Comparison of ENCODE assay signal across 18 cellular contexts in the genomic region with DNA sequence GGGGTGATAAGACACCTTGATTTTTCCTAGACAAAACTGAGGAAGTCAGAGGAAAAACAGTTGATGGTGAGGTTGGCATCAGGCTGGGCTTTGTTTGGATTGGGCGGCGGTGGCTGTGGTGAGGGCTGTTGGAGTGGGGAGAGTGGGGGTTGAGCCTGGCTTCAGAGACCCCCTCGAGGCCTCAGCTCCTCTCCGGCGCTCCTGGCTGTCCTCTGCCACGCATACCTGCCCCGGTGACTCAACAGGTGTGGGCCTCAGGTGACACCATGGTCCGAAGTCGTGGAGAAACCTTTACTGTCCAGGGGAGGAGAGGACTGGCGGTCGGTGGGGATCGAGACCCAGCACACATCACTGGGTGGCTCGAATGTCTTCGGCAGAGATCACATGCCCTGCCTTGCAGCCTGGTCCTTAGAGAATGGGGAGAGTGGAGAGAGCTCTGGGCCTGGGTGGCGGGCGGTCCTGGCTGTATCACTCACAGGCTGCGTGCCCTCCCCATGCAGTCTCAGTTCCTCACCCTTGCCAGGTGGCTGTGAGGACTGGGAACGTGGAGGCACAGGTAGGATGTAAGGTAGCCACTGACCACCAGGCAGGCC. TPM values are rescaled to one million over a fixed set of nuclear protein-coding genes. Genes with fewer than 3 reads are reported as not detected.
A peak's percentile ranks its signal among the peaks of the same experiment; 100 is the strongest.
DNase-seq lines count a peak whose midpoint lies in the region; ATAC-seq and TF ChIP-seq lines count a peak whose summit lies in the region.
"Had no signal": no experiment of that assay in that cellular context is flagged by ENCODE, and none has a peak within 500 bp of the region (broad histone marks: within the 10 kb centered on the region; RNA-seq: fewer than 3 reads in every experiment).

No MANE protein-coding gene starts in this region.

- ATAC-seq in central memory CD8-positive, alpha-beta T cell (replicated peaks; ENCODE audit: extremely low read depth, poor library complexity, severe bottlenecking), result no peak
- ATAC-seq in HG02759 (IDR thresholded peaks at IDR 0.05; ENCODE audit: unreplicated experiment) (no peak), sciatic nerve (no peak)
- ATAC-seq: Right ventricle myocardium inferior had no signal

- peaks cover 47% of the 10 kb centered on the region for H3K4me1 Mint-ChIP-seq in central memory CD8-positive, alpha-beta T cell
- peaks cover 58% of the 10 kb centered on the region for H3K4me1 Mint-ChIP-seq in nephron progenitor cell

- DNase-seq in HFF-Myc (ENCODE audit: extremely low read depth, low read depth), result no peak
- DNase-seq in central memory CD8-positive, alpha-beta T cell (ENCODE audit: low spot score in 2 of 2), result no peak
- DNase-seq in nephron progenitor cell, result no peak
- no peak for DNase-seq in sciatic nerve (ENCODE audit: low spot score)
- DNase-seq in UCSD-AML1 (lab: John Stamatoyannopoulos, UW; ENCODE audit: unreplicated experiment), result no peak
- DNase-seq in ureter (ENCODE audit: low spot score), result no peak
- DNase-seq: H7; hippocampal formation; Kasumi-1; NCI-H2107; NCI-H510A treated with DMSO at 0.1 percent for 48 hours; stimulated activated naive CD4-positive, alpha-beta T cell treated with Interleukin-2 at 50 U/mL for 16 hours had no signal

- H3K4me2 ChIP-seq in BLaER1 treated with 17β-estradiol and CSF1 and Interleukin-3, amounts not matched to agents 10 nM and 100 nM, result peak overlapping the region; percentile 30 to 93 (median 90)

- H3K9me3 ChIP-seq in BLaER1 treated with 17β-estradiol and CSF1 and Interleukin-3, amounts not matched to agents 10 nM and 100 nM (replicated peaks in 1 of 11), result peaks cover 0 to 10% (median 0%) of the 10 kb centered on the region in 11 experiments; a peak in 6 of 22 replicates
- H3K9me3 ChIP-seq: neutrophil had no signal

- H3K4me1 ChIP-seq in BLaER1 treated with 17β-estradiol and CSF1 and Interleukin-3, amounts not matched to agents 10 nM and 100 nM, result peaks cover 46 to 83% (median 78%) of the 10 kb centered on the region in 10 experiments

- TF ChIP-seq CTCF in HFF-Myc (IDR thresholded peaks at IDR 0.05; ENCODE audit: low read depth, low read length, missing control alignments), result no peak
- TF ChIP-seq CTCF in nephron progenitor cell (IDR thresholded peaks at IDR 0.05), result no peak

- no peaks in the 10 kb centered on the region for H3K36me3 ChIP-seq in BLaER1 treated with 17β-estradiol and CSF1 and Interleukin-3, amounts not matched to agents 10 nM and 100 nM
- H3K36me3 ChIP-seq: neutrophil had no signal

- H3K9ac ChIP-seq in BLaER1 treated with 17β-estradiol and CSF1 and Interleukin-3, amounts not matched to agents 10 nM and 100 nM, result peak overlapping the region in 2 of 11 experiments; percentile 85 to 87; a peak in 3 of 22 replicates

- H3K27ac ChIP-seq in BLaER1 treated with 17β-estradiol and CSF1 and Interleukin-3, amounts not matched to agents 10 nM and 100 nM, result peak overlapping the region in 7 of 11 experiments; percentile 15 to 83 (median 42); a peak in 13 of 22 replicates
- H3K27ac ChIP-seq: neutrophil, VCaP had no signal

- H3K36me3 Mint-ChIP-seq in central memory CD8-positive, alpha-beta T cell (ENCODE audit: insufficient read depth), result peaks cover 5% of the 10 kb centered on the region
- no peaks in the 10 kb centered on the region for H3K36me3 Mint-ChIP-seq in nephron progenitor cell (ENCODE audit: low read depth)

- peaks cover 0 to 24% (median 0%) of the 10 kb centered on the region in 11 experiments; a peak in 7 of 22 replicates for H4K20me1 ChIP-seq in BLaER1 treated with 17β-estradiol and CSF1 and Interleukin-3, amounts not matched to agents 10 nM and 100 nM

- peaks cover 0 to 22% (median 0%) of the 10 kb centered on the region in 11 experiments; a peak in 5 of 22 replicates for H3K27me3 ChIP-seq in BLaER1 treated with 17β-estradiol and CSF1 and Interleukin-3, amounts not matched to agents 10 nM and 100 nM

- no peaks in the 10 kb centered on the region for H3K27me3 Mint-ChIP-seq in central memory CD8-positive, alpha-beta T cell
- H3K27me3 Mint-ChIP-seq in nephron progenitor cell (ENCODE audit: low read depth, poor library complexity), result peaks cover 4% of the 10 kb centered on the region

- no peaks in the 10 kb centered on the region for H3K9me3 Mint-ChIP-seq in central memory CD8-positive, alpha-beta T cell
- H3K9me3 Mint-ChIP-seq in nephron progenitor cell, result no peaks in the 10 kb centered on the region

- peak overlapping the region in 1 of 10 experiments; percentile 69; a peak in 1 of 20 replicates for H3K4me3 ChIP-seq in BLaER1 treated with 17β-estradiol and CSF1 and Interleukin-3, amounts not matched to agents 10 nM and 100 nM
- peak overlapping the region; percentile 76 for H3K4me3 ChIP-seq in HFF-Myc (replicated peaks; ENCODE audit: low read depth, low read length)

- H3K27ac Mint-ChIP-seq in central memory CD8-positive, alpha-beta T cell (ENCODE audit: low read depth), result peak overlapping the region; percentile 83
- peak overlapping the region; percentile 66 for H3K27ac Mint-ChIP-seq in nephron progenitor cell

- peak overlapping the region; percentile 80 for H3K4me3 Mint-ChIP-seq in central memory CD8-positive, alpha-beta T cell
- peak overlapping the region; percentile 84 for H3K4me3 Mint-ChIP-seq in nephron progenitor cell

- intact Hi-C loops in sciatic nerve (cut with DNase I), result no loop called here

RNA-seq across cellular contexts. Expression of gene APBA2, which starts 2.6 kb away (rescaled TPM):
- total RNA-seq in sciatic nerve (3.5 TPM), ureter (9.5 TPM)

RNA-seq across cellular contexts. Expression of gene GOLGA6L7, which starts 40.0 kb away (rescaled TPM):
- total RNA-seq in sciatic nerve (not detected), ureter (not detected)
- total RNA-seq: H7, renal cortical epithelial cell, Right ventricle myocardium inferior had no signal
